ENCODE assay signal across 12 cellular contexts in genomic region chr5:143758750-143759149, GRCh38. TPM values are rescaled to one million over a fixed set of nuclear protein-coding genes. Genes with fewer than 3 reads are reported as not detected.
DNase-seq lines count a peak whose midpoint lies in the region; ATAC-seq and TF ChIP-seq lines count a peak whose summit lies in the region.
"Had no signal": no experiment of that assay in that cellular context is flagged by ENCODE, and none has a peak within 500 bp of the region (broad histone marks: within the 10 kb centered on the region; RNA-seq: fewer than 3 reads in every experiment).

No MANE protein-coding gene starts in this region.

- H3K27me3 Mint-ChIP-seq in Calu3 (ENCODE audit: unreplicated experiment), result no peaks in the 10 kb centered on the region

- DNase-seq in foreskin fibroblast (peak; percentile 22 to 57), kidney glomerular epithelial cell (lab: John Stamatoyannopoulos, UW) (no peak), Calu3 (no peak), NCI-H446 treated with DMSO at 0.1 percent for 48 hours (lab: John Stamatoyannopoulos, UW) (no peak), NCI-H2029 (lab: John Stamatoyannopoulos, UW) (no peak)
- DNase-seq: activated naive CD4-positive, alpha-beta T cell treated with Interleukin-2 at 50 U/mL for 16 hours; effector memory CD4-positive, alpha-beta T cell; right lobe of liver; stimulated activated naive CD8-positive, alpha-beta T cell treated with anti-CD3 and anti-CD28 coated beads, Interleukin-15, Interleukin-2, amounts not matched to agents 100 U/mL and 50 U/mL, for 24 hours had no signal

- no peaks in the 10 kb centered on the region for H3K36me3 Mint-ChIP-seq in Calu3 (ENCODE audit: insufficient read depth, unreplicated experiment)

- BruUV-seq in Calu3 (replicated peaks; lab: Mats Ljungman, UMichigan), result no TSS peak

- no peak overlapping the region for H3K4me3 Mint-ChIP-seq in Calu3 (ENCODE audit: low read depth, unreplicated experiment)

- H3K4me3 ChIP-seq in foreskin fibroblast (ENCODE audit: low read depth in 1 of 2, low read length in 2 of 2), result no peak overlapping the region
- H3K4me3 ChIP-seq: right lobe of liver had no signal

- no peak for TF ChIP-seq CTCF in foreskin fibroblast (IDR thresholded peaks at IDR 0.05; ENCODE audit: low read depth, low read length)
- no peak for TF ChIP-seq CTCF in Calu3 (IDR thresholded peaks at IDR 0.05; ENCODE audit: unreplicated experiment)

- no peak overlapping the region for H3K27ac Mint-ChIP-seq in Calu3 (ENCODE audit: unreplicated experiment)

- CTCF ChIA-PET in Calu3 (lab: Charles Lee), result no interaction called here

- H3K9me3 Mint-ChIP-seq in Calu3 (ENCODE audit: low read depth, unreplicated experiment), result no peaks in the 10 kb centered on the region

- intact Hi-C loops in Calu3 (cut with micrococcal nuclease; ENCODE audit: unreplicated experiment), result no loop called here

- no peaks in the 10 kb centered on the region for H3K4me1 Mint-ChIP-seq in Calu3 (ENCODE audit: low read depth, unreplicated experiment)

- ATAC-seq in GM18511 (IDR thresholded peaks at IDR 0.05; ENCODE audit: unreplicated experiment) (peak; percentile 70), GM21423 (IDR thresholded peaks at IDR 0.05; ENCODE audit: unreplicated experiment) (peak; percentile 54), HG03159 (IDR thresholded peaks at IDR 0.05; ENCODE audit: unreplicated experiment) (peak; percentile 76)
- ATAC-seq: right lobe of liver; stimulated activated naive CD8-positive, alpha-beta T cell treated with anti-CD3 and anti-CD28 coated beads, Interleukin-15, Interleukin-2, amounts not matched to agents 100 U/mL and 50 U/mL, for 24 hours had no signal

RNA-seq across cellular contexts. Expression of gene HMHB1, which starts 53.2 kb away (rescaled TPM):
- total RNA-seq in Calu3 (2022), result not detected in 2 replicates
- total RNA-seq: right lobe of liver had no signal

Comparison
In these comparisons a context has a peak if more than half of its experiments do, and no peak if none do; other contexts are left out.
1. DNase-seq: peak in foreskin fibroblast (2 of 2); none in kidney glomerular epithelial cell (single experiment), Calu3 (single experiment), NCI-H446 treated with DMSO at 0.1 percent for 48 hours (single experiment) and NCI-H2029 (single experiment).
2. Peak in every context shown above with its lines, with median percentiles within 50 percentile points of each other: ATAC-seq.